In the genomic region with DNA sequence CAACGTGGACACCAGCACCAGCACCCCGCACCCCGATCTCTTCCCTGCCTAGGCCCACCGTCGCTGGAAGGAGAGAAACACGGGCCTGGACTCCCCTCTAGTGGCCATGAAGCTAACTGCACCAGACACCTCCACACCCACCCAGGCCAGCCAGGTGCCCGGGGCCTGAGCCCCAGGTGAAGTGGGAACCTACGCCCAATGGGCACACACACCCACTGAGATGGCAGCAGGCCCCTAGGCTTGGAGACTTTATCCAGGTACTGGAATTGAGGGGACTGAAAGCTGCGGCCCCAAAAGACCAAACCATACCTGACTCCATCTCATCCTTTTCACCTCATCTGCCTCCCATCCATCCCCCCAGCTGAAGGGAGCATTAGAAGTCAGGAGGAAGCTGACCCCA, we compare ENCODE assay signal across 9 cellular contexts.
A peak's percentile ranks its signal among the peaks of the same experiment; 100 is the strongest.
DNase-seq lines count a peak whose midpoint lies in the region; ATAC-seq and TF ChIP-seq lines count a peak whose summit lies in the region.
"Had no signal": no experiment of that assay in that cellular context is flagged by ENCODE, and none has a peak within 500 bp of the region (broad histone marks: within the 10 kb centered on the region; RNA-seq: fewer than 3 reads in every experiment).

No MANE protein-coding gene starts in this region.

- TF ChIP-seq CTCF in HFFc6 (IDR thresholded peaks at IDR 0.05) = peak; percentile 90
- peak; percentile 82 for TF ChIP-seq CTCF in epithelial cell of esophagus (IDR thresholded peaks at IDR 0.05; ENCODE audit: insufficient read depth, low read depth, low read length, missing control alignments)
- TF ChIP-seq CTCF in nephron progenitor cell (IDR thresholded peaks at IDR 0.05) = peak; percentile 84
- TF ChIP-seq CTCF in testis (IDR thresholded peaks at IDR 0.05) = peak; percentile 71 to 82 (median 73)

- H3K9me3 Mint-ChIP-seq in HFFc6 = no peaks in the 10 kb centered on the region
- no peaks in the 10 kb centered on the region for H3K9me3 Mint-ChIP-seq in nephron progenitor cell

- H3K36me3 Mint-ChIP-seq in HFFc6 (ENCODE audit: low read depth) (no peaks in the 10 kb centered on the region), nephron progenitor cell (ENCODE audit: low read depth) (no peaks in the 10 kb centered on the region)

- no peak for ATAC-seq in HG03039 (IDR thresholded peaks at IDR 0.05; ENCODE audit: unreplicated experiment)

- H3K4me3 Mint-ChIP-seq in HFFc6 (no peak overlapping the region), nephron progenitor cell (no peak overlapping the region)

- intact Hi-C loops in testis (cut with DNase I; ENCODE audit: low total_unique reads) = no loop called here

- no peak overlapping the region for H3K4me3 ChIP-seq in epithelial cell of esophagus (ENCODE audit: low read length)
- H3K4me3 ChIP-seq in testis = no peak overlapping the region
- H3K4me3 ChIP-seq: SJCRH30 had no signal

- peaks cover 29% of the 10 kb centered on the region for H3K27me3 Mint-ChIP-seq in HFFc6 (ENCODE audit: insufficient read depth)
- H3K27me3 Mint-ChIP-seq in nephron progenitor cell (ENCODE audit: low read depth, poor library complexity) = no peaks in the 10 kb centered on the region

- H3K27me3 ChIP-seq in testis = no peaks in the 10 kb centered on the region
- H3K27me3 ChIP-seq: SJCRH30 had no signal

- TF ChIP-seq POLR2A in testis (IDR thresholded peaks at IDR 0.05) = no peak

- no peaks in the 10 kb centered on the region for H3K9me3 ChIP-seq in testis
- H3K9me3 ChIP-seq: SJCRH30 had no signal

- no peaks in the 10 kb centered on the region for H3K36me3 ChIP-seq in testis (ENCODE audit: low read depth, missing control alignments)
- H3K36me3 ChIP-seq: SJCRH30 had no signal

- H3K4me1 ChIP-seq in testis = no peaks in the 10 kb centered on the region
- H3K4me1 ChIP-seq: SJCRH30 had no signal

- peaks cover 6% of the 10 kb centered on the region for H3K4me1 Mint-ChIP-seq in HFFc6 (ENCODE audit: low read depth)
- H3K4me1 Mint-ChIP-seq in nephron progenitor cell = peaks cover 33% of the 10 kb centered on the region

- DNase-seq in DMS53 treated with DMSO at 0.1 percent for 48 hours (lab: John Stamatoyannopoulos, UW; ENCODE audit: unreplicated experiment) (peak; percentile 14), HFFc6 (no peak), NCI-H460 (ENCODE audit: extremely low read depth, low read depth) (peak; percentile 33), epithelial cell of esophagus (ENCODE audit: low read depth) (peak; percentile 44), nephron progenitor cell (peak; percentile 74), testis (peak; percentile 65)
- DNase-seq in activated CD8-positive, alpha-beta memory T cell treated with anti-CD3 and anti-CD28 coated beads for 24 hours = peak; percentile 85

- H3K27ac ChIP-seq in testis = no peak overlapping the region
- H3K27ac ChIP-seq: SJCRH30 had no signal

- 22 to 25% methylated on average over 7 to 9 of the region's 9 CpGs for WGBS in testis, 2 donors

- H3K27ac Mint-ChIP-seq in HFFc6 (no peak overlapping the region), nephron progenitor cell (no peak overlapping the region)
